ENCODE assay signal across 8 cellular contexts in the genomic region with DNA sequence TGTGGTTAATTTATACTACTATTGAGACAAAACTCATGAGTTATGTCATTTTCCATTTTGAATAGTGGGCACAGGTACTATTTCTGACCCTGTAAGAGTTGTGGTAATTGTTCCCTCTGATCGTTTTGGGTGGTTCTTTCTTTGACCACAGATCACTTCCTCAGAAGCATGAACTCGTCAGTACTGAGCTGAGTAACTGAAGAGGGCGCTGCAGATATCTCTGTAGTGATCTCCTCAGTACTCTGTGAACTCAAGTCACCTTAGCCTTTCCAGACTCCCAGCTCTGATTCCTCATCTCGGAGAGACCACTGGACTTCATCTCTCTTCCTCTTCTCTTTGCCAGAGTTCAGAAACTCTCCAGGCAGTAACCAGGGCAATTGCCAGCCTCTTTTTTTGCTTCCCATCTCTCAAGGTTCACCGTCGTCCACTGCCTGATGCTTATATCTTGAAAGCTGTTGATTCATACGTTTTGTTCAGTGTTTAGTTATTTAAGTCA. TPM values are rescaled to one million over a fixed set of nuclear protein-coding genes. Genes with fewer than 3 reads are reported as not detected.
A peak's percentile ranks its signal among the peaks of the same experiment; 100 is the strongest.
DNase-seq lines count a peak whose midpoint lies in the region; ATAC-seq and TF ChIP-seq lines count a peak whose summit lies in the region.

No MANE protein-coding gene starts in this region.

- peak; percentile 79 for TF ChIP-seq CTCF in OCI-LY3 (IDR thresholded peaks at IDR 0.05; ENCODE audit: low read depth, low read length)
- peak; percentile 8 for TF ChIP-seq CTCF in lung (IDR thresholded peaks at IDR 0.05; ENCODE audit: control extremely low read depth, extremely low read depth)

- peak; percentile 63 for DNase-seq in activated naive CD4-positive, alpha-beta T cell treated with anti-CD3 and anti-CD28 coated beads, Interleukin-2, amount 10 ng/mL, durations not matched to agents 7 days and 5 days
- DNase-seq in lung (ENCODE audit: low spot score) (no peak), NCI-H774 (lab: John Stamatoyannopoulos, UW) (no peak), NCI-H1436 treated with DMSO at 0.1 percent for 48 hours (lab: John Stamatoyannopoulos, UW) (no peak), NCI-H1694 treated with DMSO at 0.1 percent for 48 hours (lab: John Stamatoyannopoulos, UW) (no peak)

- H3K4me3 ChIP-seq in OCI-LY3 (ENCODE audit: low read length) (peak overlapping the region; percentile 58), lung (no peak overlapping the region)

- peak; percentile 98 for ATAC-seq in GM18502 (IDR thresholded peaks at IDR 0.05; ENCODE audit: poor library complexity, unreplicated experiment)
- ATAC-seq in HG02610 (IDR thresholded peaks at IDR 0.05; ENCODE audit: unreplicated experiment): peak; percentile 97
- ATAC-seq in lung (ENCODE audit: insufficient read depth, low FRiP score): no peak

- peak overlapping the region; percentile 39 for H3K27ac Mint-ChIP-seq in activated naive CD4-positive, alpha-beta T cell treated with anti-CD3 and anti-CD28 coated beads, Interleukin-2, amount 10 ng/mL, durations not matched to agents 7 days and 5 days

- 24 to 31% methylated on average over 7 of the region's 7 CpGs for whole genome bisulfite sequencing in lung, 2 donors

- no peaks in the 10 kb centered on the region for H3K27me3 Mint-ChIP-seq in activated naive CD4-positive, alpha-beta T cell treated with anti-CD3 and anti-CD28 coated beads, Interleukin-2, amount 10 ng/mL, durations not matched to agents 7 days and 5 days

- no peaks in the 10 kb centered on the region for H4K20me1 ChIP-seq in OCI-LY3 (ENCODE audit: insufficient read depth, low read length)

- peaks cover 10% of the 10 kb centered on the region; the same call in 1 of the 2 replicates for H3K27me3 ChIP-seq in OCI-LY3 (ENCODE audit: low read depth, low read length)
- H3K27me3 ChIP-seq in lung (ENCODE audit: control insufficient read depth, insufficient read depth): no peaks in the 10 kb centered on the region

- H3K4me2 ChIP-seq in OCI-LY3 (ENCODE audit: low read length): peak overlapping the region; percentile 69

- H3K9ac ChIP-seq in OCI-LY3 (ENCODE audit: low read length): no peak overlapping the region

- H3K9me3 Mint-ChIP-seq in activated naive CD4-positive, alpha-beta T cell treated with anti-CD3 and anti-CD28 coated beads, Interleukin-2, amount 10 ng/mL, durations not matched to agents 7 days and 5 days: no peaks in the 10 kb centered on the region

- H3K27ac ChIP-seq in OCI-LY3 (ENCODE audit: low read length): no peak overlapping the region
- no peak overlapping the region for H3K27ac ChIP-seq in lung (ENCODE audit: low read depth in 1 of 2, low read length in 1 of 2)

- CTCF ChIA-PET in activated naive CD4-positive, alpha-beta T cell treated with anti-CD3 and anti-CD28 coated beads, Interleukin-2, amount 10 ng/mL, durations not matched to agents 7 days and 5 days (lab: Charles Lee): interaction anchor here (0.7 to 2.7 kb wide), 28 partner anchors 8 to 301 kb away, joined by 3 to 16 read pairs (median 4); a partner anchor contains a TSS

- no peaks in the 10 kb centered on the region for H3K36me3 ChIP-seq in OCI-LY3 (replicated peaks; ENCODE audit: low read depth, low read length)
- H3K36me3 ChIP-seq in lung (ENCODE audit: control insufficient read depth in 2 of 2, insufficient read depth in 2 of 2, low read length in 2 of 2): no peaks in the 10 kb centered on the region

- H3K79me2 ChIP-seq in OCI-LY3 (ENCODE audit: low read length): no peaks in the 10 kb centered on the region

- no peak overlapping the region for H3K4me3 Mint-ChIP-seq in activated naive CD4-positive, alpha-beta T cell treated with anti-CD3 and anti-CD28 coated beads, Interleukin-2, amount 10 ng/mL, durations not matched to agents 7 days and 5 days

- H3K36me3 Mint-ChIP-seq in activated naive CD4-positive, alpha-beta T cell treated with anti-CD3 and anti-CD28 coated beads, Interleukin-2, amount 10 ng/mL, durations not matched to agents 7 days and 5 days: peaks cover 3% of the 10 kb centered on the region

- H3K4me1 Mint-ChIP-seq in activated naive CD4-positive, alpha-beta T cell treated with anti-CD3 and anti-CD28 coated beads, Interleukin-2, amount 10 ng/mL, durations not matched to agents 7 days and 5 days: peaks cover 38% of the 10 kb centered on the region

- H3K4me1 ChIP-seq in OCI-LY3 (ENCODE audit: low read length) (peaks cover 20% of the 10 kb centered on the region), lung (ENCODE audit: control insufficient read depth in 2 of 2, insufficient read depth in 2 of 2, low read length in 2 of 2) (peaks cover 0 to 2% of the 10 kb centered on the region in 2 donors)

- peak overlapping the region; percentile 74; the same call in 1 of the 2 replicates for H2AFZ ChIP-seq in OCI-LY3 (ENCODE audit: low read depth, low read length)

- H3K9me3 ChIP-seq in OCI-LY3 (ENCODE audit: insufficient read depth, low read length) (no peaks in the 10 kb centered on the region), lung (ENCODE audit: control insufficient read depth in 2 of 2, insufficient read depth in 1 of 2, low read length in 1 of 2) (no peaks in the 10 kb centered on the region)

RNA-seq across cellular contexts. Expression of a gene that starts 9.4 kb away (rescaled TPM):
- total RNA-seq in lung: 10 to 100 TPM in 1 of 2 donors, 1 to 10 TPM in 1; 1.5 to 93.2 TPM
- polyA plus RNA-seq in lung: 100 to 1,000 TPM in 1 of 2 donors, 10 to 100 TPM in 1; 62.4 to 383 TPM

RNA-seq across cellular contexts. Expression of a gene that starts 53.7 kb away (rescaled TPM):
- total RNA-seq in lung: 10 to 100 TPM in 1 of 2 donors, 1 to 10 TPM in 1; 7.5 to 35.5 TPM
- 10 to 100 TPM; 16.0 to 63.5 TPM for polyA plus RNA-seq in lung
